Comparison of ENCODE assay signal across 2 cellular contexts in the genomic region with DNA sequence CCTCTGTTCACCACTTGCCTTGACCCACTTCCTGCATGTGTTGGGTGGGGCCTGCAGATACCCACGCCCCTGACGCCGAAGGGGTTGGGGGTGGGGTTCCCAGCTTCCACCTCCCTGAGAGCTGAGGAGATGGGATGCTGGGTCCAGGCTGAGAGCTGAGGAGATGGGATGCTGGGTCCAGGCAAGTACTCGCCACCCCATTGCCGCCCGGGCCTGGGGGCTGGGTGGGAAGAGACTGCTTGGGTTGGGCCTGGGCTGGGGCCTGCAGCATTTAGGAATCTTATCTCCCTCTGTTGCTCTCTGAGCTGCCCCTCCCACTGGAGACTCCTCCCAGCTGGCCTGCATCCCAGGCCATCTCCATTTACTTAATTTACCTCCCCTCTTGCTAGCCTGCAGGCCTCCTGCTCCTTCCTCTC.
TF ChIP-seq lines count a peak whose summit lies in the region.

No MANE protein-coding gene starts in this region.

TF ChIP-seq in HEK293, 187 proteins besides CTCF, POLR2A, EP300 and RAD21 (continued from another document):
- TF ChIP-seq, protein P1, sequence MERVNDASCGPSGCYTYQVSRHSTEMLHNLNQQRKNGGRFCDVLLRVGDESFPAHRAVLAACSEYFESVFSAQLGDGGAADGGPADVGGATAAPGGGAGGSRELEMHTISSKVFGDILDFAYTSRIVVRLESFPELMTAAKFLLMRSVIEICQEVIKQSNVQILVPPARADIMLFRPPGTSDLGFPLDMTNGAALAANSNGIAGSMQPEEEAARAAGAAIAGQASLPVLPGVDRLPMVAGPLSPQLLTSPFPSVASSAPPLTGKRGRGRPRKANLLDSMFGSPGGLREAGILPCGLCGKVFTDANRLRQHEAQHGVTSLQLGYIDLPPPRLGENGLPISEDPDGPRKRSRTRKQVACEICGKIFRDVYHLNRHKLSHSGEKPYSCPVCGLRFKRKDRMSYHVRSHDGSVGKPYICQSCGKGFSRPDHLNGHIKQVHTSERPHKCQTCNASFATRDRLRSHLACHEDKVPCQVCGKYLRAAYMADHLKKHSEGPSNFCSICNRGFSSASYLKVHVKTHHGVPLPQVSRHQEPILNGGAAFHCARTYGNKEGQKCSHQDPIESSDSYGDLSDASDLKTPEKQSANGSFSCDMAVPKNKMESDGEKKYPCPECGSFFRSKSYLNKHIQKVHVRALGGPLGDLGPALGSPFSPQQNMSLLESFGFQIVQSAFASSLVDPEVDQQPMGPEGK (tag by site-specific recombination; IDR thresholded peaks at IDR 0.05) = peak; percentile 50
- TF ChIP-seq, protein P2, sequence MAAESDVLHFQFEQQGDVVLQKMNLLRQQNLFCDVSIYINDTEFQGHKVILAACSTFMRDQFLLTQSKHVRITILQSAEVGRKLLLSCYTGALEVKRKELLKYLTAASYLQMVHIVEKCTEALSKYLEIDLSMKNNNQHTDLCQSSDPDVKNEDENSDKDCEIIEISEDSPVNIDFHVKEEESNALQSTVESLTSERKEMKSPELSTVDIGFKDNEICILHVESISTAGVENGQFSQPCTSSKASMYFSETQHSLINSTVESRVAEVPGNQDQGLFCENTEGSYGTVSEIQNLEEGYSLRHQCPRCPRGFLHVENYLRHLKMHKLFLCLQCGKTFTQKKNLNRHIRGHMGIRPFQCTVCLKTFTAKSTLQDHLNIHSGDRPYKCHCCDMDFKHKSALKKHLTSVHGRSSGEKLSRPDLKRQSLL (tag by site-specific recombination; IDR thresholded peaks at IDR 0.05) = no peak
- TF ChIP-seq ZNF114 (tag by site-specific recombination; IDR thresholded peaks at IDR 0.05) (no peak), WT1 (tag by site-specific recombination; IDR thresholded peaks at IDR 0.05) (0 out of 2 replicates have a peak, but pooled peaks have one; percentile 54), KLF16 (tag by site-specific recombination; IDR thresholded peaks at IDR 0.05) (0 out of 2 replicates have a peak, but pooled peaks have one; percentile 29), ZNF132 (tag by site-specific recombination; IDR thresholded peaks at IDR 0.05; ENCODE audit: borderline replicate concordance) (no peak), ZNF510 (tag by site-specific recombination; IDR thresholded peaks at IDR 0.05; ENCODE audit: insufficient replicate concordance) (no peak), ZBTB17 (tag by site-specific recombination; IDR thresholded peaks at IDR 0.05) (0 out of 2 replicates have a peak, but pooled peaks have one; percentile 11), KLF1 (tag by site-specific recombination; IDR thresholded peaks at IDR 0.05) (peak; percentile 99), GLIS1 (tag by site-specific recombination; IDR thresholded peaks at IDR 0.05) (peak; percentile 42; the same call in 1 of the 2 replicates)
- TF ChIP-seq, protein P3, sequence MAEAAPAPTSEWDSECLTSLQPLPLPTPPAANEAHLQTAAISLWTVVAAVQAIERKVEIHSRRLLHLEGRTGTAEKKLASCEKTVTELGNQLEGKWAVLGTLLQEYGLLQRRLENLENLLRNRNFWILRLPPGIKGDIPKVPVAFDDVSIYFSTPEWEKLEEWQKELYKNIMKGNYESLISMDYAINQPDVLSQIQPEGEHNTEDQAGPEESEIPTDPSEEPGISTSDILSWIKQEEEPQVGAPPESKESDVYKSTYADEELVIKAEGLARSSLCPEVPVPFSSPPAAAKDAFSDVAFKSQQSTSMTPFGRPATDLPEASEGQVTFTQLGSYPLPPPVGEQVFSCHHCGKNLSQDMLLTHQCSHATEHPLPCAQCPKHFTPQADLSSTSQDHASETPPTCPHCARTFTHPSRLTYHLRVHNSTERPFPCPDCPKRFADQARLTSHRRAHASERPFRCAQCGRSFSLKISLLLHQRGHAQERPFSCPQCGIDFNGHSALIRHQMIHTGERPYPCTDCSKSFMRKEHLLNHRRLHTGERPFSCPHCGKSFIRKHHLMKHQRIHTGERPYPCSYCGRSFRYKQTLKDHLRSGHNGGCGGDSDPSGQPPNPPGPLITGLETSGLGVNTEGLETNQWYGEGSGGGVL (tag by site-specific recombination; IDR thresholded peaks at IDR 0.05) = 0 out of 2 replicates have a peak, but pooled peaks have one; percentile 15

TF ChIP-seq in SK-N-SH, 30 proteins besides CTCF, POLR2A, EP300 and RAD21 (continued from another document):
- TF ChIP-seq, protein P4, sequence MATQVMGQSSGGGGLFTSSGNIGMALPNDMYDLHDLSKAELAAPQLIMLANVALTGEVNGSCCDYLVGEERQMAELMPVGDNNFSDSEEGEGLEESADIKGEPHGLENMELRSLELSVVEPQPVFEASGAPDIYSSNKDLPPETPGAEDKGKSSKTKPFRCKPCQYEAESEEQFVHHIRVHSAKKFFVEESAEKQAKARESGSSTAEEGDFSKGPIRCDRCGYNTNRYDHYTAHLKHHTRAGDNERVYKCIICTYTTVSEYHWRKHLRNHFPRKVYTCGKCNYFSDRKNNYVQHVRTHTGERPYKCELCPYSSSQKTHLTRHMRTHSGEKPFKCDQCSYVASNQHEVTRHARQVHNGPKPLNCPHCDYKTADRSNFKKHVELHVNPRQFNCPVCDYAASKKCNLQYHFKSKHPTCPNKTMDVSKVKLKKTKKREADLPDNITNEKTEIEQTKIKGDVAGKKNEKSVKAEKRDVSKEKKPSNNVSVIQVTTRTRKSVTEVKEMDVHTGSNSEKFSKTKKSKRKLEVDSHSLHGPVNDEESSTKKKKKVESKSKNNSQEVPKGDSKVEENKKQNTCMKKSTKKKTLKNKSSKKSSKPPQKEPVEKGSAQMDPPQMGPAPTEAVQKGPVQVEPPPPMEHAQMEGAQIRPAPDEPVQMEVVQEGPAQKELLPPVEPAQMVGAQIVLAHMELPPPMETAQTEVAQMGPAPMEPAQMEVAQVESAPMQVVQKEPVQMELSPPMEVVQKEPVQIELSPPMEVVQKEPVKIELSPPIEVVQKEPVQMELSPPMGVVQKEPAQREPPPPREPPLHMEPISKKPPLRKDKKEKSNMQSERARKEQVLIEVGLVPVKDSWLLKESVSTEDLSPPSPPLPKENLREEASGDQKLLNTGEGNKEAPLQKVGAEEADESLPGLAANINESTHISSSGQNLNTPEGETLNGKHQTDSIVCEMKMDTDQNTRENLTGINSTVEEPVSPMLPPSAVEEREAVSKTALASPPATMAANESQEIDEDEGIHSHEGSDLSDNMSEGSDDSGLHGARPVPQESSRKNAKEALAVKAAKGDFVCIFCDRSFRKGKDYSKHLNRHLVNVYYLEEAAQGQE (IDR thresholded peaks at IDR 0.05; ENCODE audit: low read depth, low read length) = no peak
- no peak for TF ChIP-seq NFIC (IDR thresholded peaks at IDR 0.05; ENCODE audit: borderline replicate concordance)
- no peak for TF ChIP-seq JUND (IDR thresholded peaks at IDR 0.05)
- no peak for TF ChIP-seq TAF1 (IDR thresholded peaks at IDR 0.05; ENCODE audit: borderline replicate concordance, low read depth, low read length)
- TF ChIP-seq RCOR1 (IDR thresholded peaks at IDR 0.05; ENCODE audit: low read length) = no peak
- no peak for TF ChIP-seq FOSL2 (IDR thresholded peaks at IDR 0.05; ENCODE audit: borderline replicate concordance, low read depth)
- TF ChIP-seq EZH2phosphoT487 (IDR thresholded peaks at IDR 0.05; ENCODE audit: borderline replicate concordance, low read depth) = no peak
- TF ChIP-seq, protein P5, sequence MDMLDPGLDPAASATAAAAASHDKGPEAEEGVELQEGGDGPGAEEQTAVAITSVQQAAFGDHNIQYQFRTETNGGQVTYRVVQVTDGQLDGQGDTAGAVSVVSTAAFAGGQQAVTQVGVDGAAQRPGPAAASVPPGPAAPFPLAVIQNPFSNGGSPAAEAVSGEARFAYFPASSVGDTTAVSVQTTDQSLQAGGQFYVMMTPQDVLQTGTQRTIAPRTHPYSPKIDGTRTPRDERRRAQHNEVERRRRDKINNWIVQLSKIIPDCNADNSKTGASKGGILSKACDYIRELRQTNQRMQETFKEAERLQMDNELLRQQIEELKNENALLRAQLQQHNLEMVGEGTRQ (IDR thresholded peaks at IDR 0.05; ENCODE audit: borderline replicate concordance, low read depth, low read length) = no peak
- TF ChIP-seq TCF12 (IDR thresholded peaks at IDR 0.05) = no peak
- TF ChIP-seq, protein P6, sequence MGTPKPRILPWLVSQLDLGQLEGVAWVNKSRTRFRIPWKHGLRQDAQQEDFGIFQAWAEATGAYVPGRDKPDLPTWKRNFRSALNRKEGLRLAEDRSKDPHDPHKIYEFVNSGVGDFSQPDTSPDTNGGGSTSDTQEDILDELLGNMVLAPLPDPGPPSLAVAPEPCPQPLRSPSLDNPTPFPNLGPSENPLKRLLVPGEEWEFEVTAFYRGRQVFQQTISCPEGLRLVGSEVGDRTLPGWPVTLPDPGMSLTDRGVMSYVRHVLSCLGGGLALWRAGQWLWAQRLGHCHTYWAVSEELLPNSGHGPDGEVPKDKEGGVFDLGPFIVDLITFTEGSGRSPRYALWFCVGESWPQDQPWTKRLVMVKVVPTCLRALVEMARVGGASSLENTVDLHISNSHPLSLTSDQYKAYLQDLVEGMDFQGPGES (IDR thresholded peaks at IDR 0.05; ENCODE audit: low read depth, low read length) = no peak
- TF ChIP-seq MEF2A (IDR thresholded peaks at IDR 0.05; ENCODE audit: borderline replicate concordance, low read depth) = no peak
- TF ChIP-seq, protein P7, sequence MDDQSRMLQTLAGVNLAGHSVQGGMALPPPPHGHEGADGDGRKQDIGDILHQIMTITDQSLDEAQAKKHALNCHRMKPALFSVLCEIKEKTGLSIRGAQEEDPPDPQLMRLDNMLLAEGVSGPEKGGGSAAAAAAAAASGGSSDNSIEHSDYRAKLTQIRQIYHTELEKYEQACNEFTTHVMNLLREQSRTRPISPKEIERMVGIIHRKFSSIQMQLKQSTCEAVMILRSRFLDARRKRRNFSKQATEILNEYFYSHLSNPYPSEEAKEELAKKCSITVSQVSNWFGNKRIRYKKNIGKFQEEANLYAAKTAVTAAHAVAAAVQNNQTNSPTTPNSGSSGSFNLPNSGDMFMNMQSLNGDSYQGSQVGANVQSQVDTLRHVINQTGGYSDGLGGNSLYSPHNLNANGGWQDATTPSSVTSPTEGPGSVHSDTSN (IDR thresholded peaks at IDR 0.05) = no peak
- TF ChIP-seq TEAD4 (IDR thresholded peaks at IDR 0.05; ENCODE audit: borderline replicate concordance, insufficient read depth) = no peak
TF ChIP-seq in SK-N-SH: peak in this region for 0.
